In genomic region chr4:114015444-114015899, GRCh38 we compare ENCODE assay signal across 11 cellular contexts.
DNase-seq lines count a peak whose midpoint lies in the region; ATAC-seq and TF ChIP-seq lines count a peak whose summit lies in the region.
"Had no signal": no experiment of that assay in that cellular context is flagged by ENCODE, and none has a peak within 500 bp of the region (broad histone marks: within the 10 kb centered on the region; RNA-seq: fewer than 3 reads in every experiment).

No MANE protein-coding gene starts in this region.

- peak; percentile 25 for DNase-seq in DMS79 treated with DMSO at 0.1 percent for 48 hours (lab: John Stamatoyannopoulos, UW)
- DNase-seq in DMS79 (lab: John Stamatoyannopoulos, UW) = no peak
- no peak for DNase-seq in RWPE2 (ENCODE audit: low spot score)
- peak; percentile 98 for DNase-seq in fibroblast of peridontal ligament (ENCODE audit: extremely low read depth)
- no peak for DNase-seq in RPMI8226
- DNase-seq in activated CD4-positive, alpha-beta T cell treated with anti-CD3 and anti-CD28 coated beads for 1 hour = no peak
- DNase-seq: NCI-H1417 treated with DMSO at 0.1 percent for 48 hours; stimulated activated CD4-positive, alpha-beta T cell treated with anti-CD3 and anti-CD28 coated beads, Interleukin-2, amount 100 ng/mL, for 48 hours had no signal

- peak overlapping the region; percentile 86 for H3K27ac ChIP-seq in RWPE2 (ENCODE audit: poor library complexity, severe bottlenecking)
- H3K27ac ChIP-seq: cardiac muscle cell had no signal

- ATAC-seq in RWPE2 (ENCODE audit: low read depth) (peak; percentile 89), HG02981 (IDR thresholded peaks at IDR 0.05; ENCODE audit: unreplicated experiment) (no peak), HG02798 (IDR thresholded peaks at IDR 0.05; ENCODE audit: poor library complexity, unreplicated experiment) (no peak)

- H3K9me3 ChIP-seq in RWPE2 (ENCODE audit: severe bottlenecking) = peaks cover 4% of the 10 kb centered on the region

- no peak for TF ChIP-seq CTCF in RWPE2 (IDR thresholded peaks at IDR 0.05; ENCODE audit: poor library complexity, severe bottlenecking)

- no peaks in the 10 kb centered on the region for H3K36me3 ChIP-seq in RWPE2 (ENCODE audit: low read depth)
- H3K36me3 ChIP-seq: cardiac muscle cell had no signal

- no peak overlapping the region for H3K4me3 ChIP-seq in RWPE2 (ENCODE audit: severe bottlenecking)
- H3K4me3 ChIP-seq: cardiac muscle cell had no signal

- no peaks in the 10 kb centered on the region for H3K27me3 ChIP-seq in RWPE2 (ENCODE audit: insufficient read depth, poor library complexity, severe bottlenecking)
- H3K27me3 ChIP-seq: cardiac muscle cell had no signal

- peaks cover 56% of the 10 kb centered on the region for H3K4me1 ChIP-seq in RWPE2 (ENCODE audit: insufficient read depth, poor library complexity, severe bottlenecking)

Comparison
In these comparisons a context has a peak if more than half of its experiments do, and no peak if none do; other contexts are left out.
1. DNase-seq: peak in DMS79 treated with DMSO at 0.1 percent for 48 hours (single experiment) and fibroblast of peridontal ligament (single experiment); none in DMS79 (single experiment), RWPE2 (single experiment), RPMI8226 (single experiment) and activated CD4-positive, alpha-beta T cell treated with anti-CD3 and anti-CD28 coated beads for 1 hour (single experiment).